8 cellular contexts compared by ENCODE assay signal in the genomic region with DNA sequence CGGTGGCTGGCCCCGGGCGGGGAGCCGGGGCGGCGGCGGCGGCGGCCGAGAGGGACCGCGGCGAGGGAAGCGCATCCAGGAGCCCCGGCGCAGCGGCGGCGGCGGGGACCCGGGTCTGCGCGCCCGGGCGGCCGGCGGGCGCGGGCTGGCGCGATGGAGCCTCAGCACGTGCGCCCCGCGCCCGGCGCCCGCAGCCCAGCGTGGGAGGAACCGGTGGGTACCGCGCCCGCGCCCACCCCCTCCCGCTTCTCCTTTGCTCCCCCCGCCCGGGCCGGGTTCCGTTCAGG. TPM values are rescaled to one million over a fixed set of nuclear protein-coding genes. Genes with fewer than 3 reads are reported as not detected.
DNase-seq lines count a peak whose midpoint lies in the region; FAIRE-seq and TF ChIP-seq lines count a peak whose summit lies in the region.

No MANE protein-coding gene starts in this region.

- no peak overlapping the region for H3K14ac ChIP-seq in mesenchymal stem cell (ENCODE audit: low read length in 2 of 2)

- FAIRE-seq in astrocyte (lab: Jason Lieb, UNC) = no peak

- peaks cover 46% of the 10 kb centered on the region for H3K79me2 ChIP-seq in astrocyte (ENCODE audit: insufficient read depth, low read length)

- peak overlapping the region; percentile 24 for H4K8ac ChIP-seq in mesenchymal stem cell (ENCODE audit: low read length)

- H3K4me1 ChIP-seq in A673 (ENCODE audit: insufficient read depth, low read length, poor library complexity, severe bottlenecking) (peaks cover 12% of the 10 kb centered on the region), HEK293 (ENCODE audit: control insufficient read depth, insufficient read depth, low read length) (peaks cover 4% of the 10 kb centered on the region), astrocyte (ENCODE audit: insufficient read depth, low read length) (peaks cover 11% of the 10 kb centered on the region), mesenchymal stem cell (ENCODE audit: control insufficient read depth, insufficient read depth, low read depth, low read length) (peaks cover 12% of the 10 kb centered on the region)

- H2AFZ ChIP-seq in astrocyte (ENCODE audit: low read depth, low read length) (no peak overlapping the region), mesenchymal stem cell (ENCODE audit: low read depth, low read length) (peak overlapping the region; percentile 44)

- peaks cover 10% of the 10 kb centered on the region for H3K79me1 ChIP-seq in mesenchymal stem cell (replicated peaks; ENCODE audit: low read length, poor library complexity, severe bottlenecking)

- intact Hi-C loops in A673 (cut with micrococcal nuclease; ENCODE audit: unreplicated experiment) = loop anchor here (5.0 kb wide), 1 partner anchor 373 kb away; no protein-coding TSS in a partner anchor

- peak overlapping the region; percentile 98 for H2BK15ac ChIP-seq in mesenchymal stem cell (ENCODE audit: low read depth, poor library complexity, severe bottlenecking)

- no peak overlapping the region for H3K27ac Mint-ChIP-seq in astrocyte (ENCODE audit: unreplicated experiment)

- H3K9me3 Mint-ChIP-seq in astrocyte (ENCODE audit: unreplicated experiment) = peaks cover 4% of the 10 kb centered on the region

- no peak for TF ChIP-seq CTCF in A673 (conservative IDR thresholded peaks at IDR 0.05; ENCODE audit: low read depth, low read length)
- TF ChIP-seq CTCF in HEK293 (tag by site-specific recombination; IDR thresholded peaks at IDR 0.05) = no peak
- TF ChIP-seq CTCF in astrocyte (IDR thresholded peaks at IDR 0.05; ENCODE audit: insufficient read depth, low read depth, low read length) = no peak

- H3K4me3 Mint-ChIP-seq in astrocyte (ENCODE audit: unreplicated experiment) = peak overlapping the region; percentile 94

- H3K9ac ChIP-seq in astrocyte (ENCODE audit: low read length) (peak overlapping the region; percentile 80), mesenchymal stem cell (ENCODE audit: low read length) (peak overlapping the region; percentile 82)

- H2BK120ac ChIP-seq in mesenchymal stem cell (ENCODE audit: low read depth, low read length) = peak overlapping the region; percentile 58

- H3K4me1 Mint-ChIP-seq in astrocyte (ENCODE audit: low read depth, unreplicated experiment) = peaks cover 2% of the 10 kb centered on the region

- H3K27me3 ChIP-seq in A673 (replicated peaks; ENCODE audit: insufficient read depth, low read depth, low read length, poor library complexity) (no peaks in the 10 kb centered on the region), astrocyte (ENCODE audit: insufficient read depth, low read length) (no peaks in the 10 kb centered on the region), mesenchymal stem cell (ENCODE audit: control insufficient read depth in 1 of 2, insufficient read depth in 1 of 2, low read length in 2 of 2) (no peaks in the 10 kb centered on the region)

- H3K27me3 Mint-ChIP-seq in astrocyte (ENCODE audit: low read depth, unreplicated experiment) = no peaks in the 10 kb centered on the region

- peak overlapping the region; percentile 90 for H3K4me2 ChIP-seq in astrocyte (ENCODE audit: low read length)
- H3K4me2 ChIP-seq in mesenchymal stem cell (ENCODE audit: low read length, poor library complexity, severe bottlenecking) = peak overlapping the region; percentile 88

- H3K36me3 Mint-ChIP-seq in astrocyte (ENCODE audit: low read depth, unreplicated experiment) = no peaks in the 10 kb centered on the region

- H3K27ac ChIP-seq in A673 (ENCODE audit: low read depth, low read length, poor library complexity, severe bottlenecking) = peak overlapping the region; percentile 66
- peak overlapping the region; percentile 82; the same call in 1 of the 2 replicates for H3K27ac ChIP-seq in HEK293 (ENCODE audit: extremely low read depth, low read depth, low read length)
- H3K27ac ChIP-seq in astrocyte (ENCODE audit: low read depth, low read length) = peak overlapping the region; percentile 62
- no peak overlapping the region for H3K27ac ChIP-seq in mesenchymal stem cell (ENCODE audit: low read length, poor library complexity, severe bottlenecking)

- peak overlapping the region; percentile 46 for H2BK5ac ChIP-seq in mesenchymal stem cell (ENCODE audit: low read depth, low read length, poor library complexity, severe bottlenecking)

- WGBS in mesenchymal stem cell = 0% methylated on average over 1 of the region's 49 CpGs

- H3K36me3 ChIP-seq in A673 (ENCODE audit: insufficient read depth, low read length, poor library complexity, severe bottlenecking) (no peaks in the 10 kb centered on the region), HEK293 (ENCODE audit: control insufficient read depth in 2 of 2, insufficient read depth in 1 of 2, low read length in 2 of 2) (no peaks in the 10 kb centered on the region), astrocyte (ENCODE audit: insufficient read depth, low read length) (no peaks in the 10 kb centered on the region), mesenchymal stem cell (ENCODE audit: control insufficient read depth in 1 of 2, insufficient read depth in 2 of 2, low read depth in 1 of 2, low read length in 2 of 2) (peaks cover 0 to 3% of the 10 kb centered on the region in 2 experiments)

- POLR2A ChIA-PET in A673 (lab: Charles Lee; ENCODE audit: low non-redundant PET) (no interaction called here), HEK293 (lab: Yijun Ruan, JAX) (no interaction called here)

- no peak overlapping the region for H2AK5ac ChIP-seq in mesenchymal stem cell (ENCODE audit: low read length, severe bottlenecking)

- H3K4me3 ChIP-seq in A673 (ENCODE audit: low read depth, low read length, poor library complexity, severe bottlenecking) (peak overlapping the region; percentile 75), HEK293 (ENCODE audit: low read depth, low read length) (peak overlapping the region; percentile 77), astrocyte (ENCODE audit: insufficient read depth, low read depth, low read length) (peak overlapping the region; percentile 73), mesenchymal stem cell (ENCODE audit: insufficient read depth in 1 of 2, low read depth in 1 of 2, low read length in 2 of 2) (peak overlapping the region; percentile 76 to 88)

- no peak overlapping the region for H4K91ac ChIP-seq in mesenchymal stem cell (ENCODE audit: low read length)

- no TSS peak for BruUV-seq in A673 (replicated peaks; lab: Mats Ljungman, UMichigan)

- peak overlapping the region in 1 of 2 experiments; percentile 80 for H3K4ac ChIP-seq in mesenchymal stem cell (ENCODE audit: low read depth in 1 of 2, low read length in 2 of 2)

- peaks cover 30% of the 10 kb centered on the region for H4K20me1 ChIP-seq in astrocyte (ENCODE audit: insufficient read depth, low read length)

- H3K23ac ChIP-seq in mesenchymal stem cell (ENCODE audit: low read length in 2 of 2) = no peak overlapping the region

- no peak for DNase-seq in A673 (ENCODE audit: low spot score)
- DNase-seq in astrocyte (ENCODE audit: low read depth) = no peak
- DNase-seq in mesenchymal stem cell = no peak
- no peak for DNase-seq in iPS-NIHi7 (ENCODE audit: extremely low spot score)
- no peak for DNase-seq in GF-D8 (lab: John Stamatoyannopoulos, UW)
- no peak for DNase-seq in SIG-M5 treated with dmso at 0.1 percent for 504 hours (lab: John Stamatoyannopoulos, UW; ENCODE audit: unreplicated experiment)
- DNase-seq in NCI-H774 (lab: John Stamatoyannopoulos, UW) = no peak

- no peak overlapping the region for H2BK12ac ChIP-seq in mesenchymal stem cell (ENCODE audit: low read length in 2 of 2)

- CTCF ChIA-PET in A673 (lab: Charles Lee) = no interaction called here
- CTCF ChIA-PET in HEK293 (lab: Yijun Ruan, JAX) = interaction anchor here (0.7 kb wide), 1 partner anchor 69 kb away, joined by 3 read pairs; no protein-coding TSS in a partner anchor

- H3K18ac ChIP-seq in mesenchymal stem cell (ENCODE audit: low read depth in 1 of 2, low read length in 2 of 2) = peak overlapping the region; percentile 37 to 92

- H3K9me3 ChIP-seq in A673 (ENCODE audit: low read depth, low read length, poor library complexity, severe bottlenecking) = peaks cover 5% of the 10 kb centered on the region
- H3K9me3 ChIP-seq in HEK293 (ENCODE audit: control insufficient read depth, insufficient read depth, low read depth, low read length) = no peaks in the 10 kb centered on the region
- no peaks in the 10 kb centered on the region for H3K9me3 ChIP-seq in astrocyte (ENCODE audit: insufficient read depth, low read depth, low read length)
- peaks cover 9% of the 10 kb centered on the region for H3K9me3 ChIP-seq in mesenchymal stem cell (ENCODE audit: control insufficient read depth, low read length)

TF ChIP-seq in HEK293, 187 proteins besides CTCF, POLR2A, EP300 and RAD21 (continues in another document):
- TF ChIP-seq ZNF2 (tag by site-specific recombination; IDR thresholded peaks at IDR 0.05) = no peak
- TF ChIP-seq ZNF560 (tag by site-specific recombination; IDR thresholded peaks at IDR 0.05; ENCODE audit: borderline replicate concordance) = no peak
- TF ChIP-seq ZNF114 (tag by site-specific recombination; IDR thresholded peaks at IDR 0.05) = no peak
- TF ChIP-seq ZNF510 (tag by site-specific recombination; IDR thresholded peaks at IDR 0.05; ENCODE audit: insufficient replicate concordance) = no peak
- no peak for TF ChIP-seq MYNN (tag by site-specific recombination; IDR thresholded peaks at IDR 0.05; ENCODE audit: borderline replicate concordance)
- TF ChIP-seq, protein P1, sequence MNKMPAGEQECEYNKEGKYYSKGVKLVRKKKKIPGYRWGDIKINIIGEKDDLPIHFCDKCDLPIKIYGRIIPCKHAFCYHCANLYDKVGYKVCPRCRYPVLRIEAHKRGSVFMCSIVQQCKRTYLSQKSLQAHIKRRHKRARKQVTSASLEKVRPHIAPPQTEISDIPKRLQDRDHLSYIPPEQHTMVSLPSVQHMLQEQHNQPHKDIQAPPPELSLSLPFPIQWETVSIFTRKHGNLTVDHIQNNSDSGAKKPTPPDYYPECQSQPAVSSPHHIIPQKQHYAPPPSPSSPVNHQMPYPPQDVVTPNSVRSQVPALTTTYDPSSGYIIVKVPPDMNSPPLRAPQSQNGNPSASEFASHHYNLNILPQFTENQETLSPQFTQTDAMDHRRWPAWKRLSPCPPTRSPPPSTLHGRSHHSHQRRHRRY (tag by site-specific recombination; IDR thresholded peaks at IDR 0.05) = no peak
- no peak for TF ChIP-seq ZNF157 (tag by site-specific recombination; IDR thresholded peaks at IDR 0.05)

RNA-seq across cellular contexts. Expression of gene DGKH, which starts 7.8 kb away (rescaled TPM):
- total RNA-seq in A673 (2021) = 13.1 and 13.8 TPM in 2 replicates
- total RNA-seq in astrocyte = 16.4 and 19.2 TPM in 2 replicates
- 3.5 TPM for polyA plus RNA-seq in mesenchymal stem cell (2013, experiment 1 of 2)
- polyA plus RNA-seq in mesenchymal stem cell (2013, experiment 2 of 2) = 3.9 TPM
